Comparison of ENCODE assay signal across 2 cellular contexts in the genomic region with DNA sequence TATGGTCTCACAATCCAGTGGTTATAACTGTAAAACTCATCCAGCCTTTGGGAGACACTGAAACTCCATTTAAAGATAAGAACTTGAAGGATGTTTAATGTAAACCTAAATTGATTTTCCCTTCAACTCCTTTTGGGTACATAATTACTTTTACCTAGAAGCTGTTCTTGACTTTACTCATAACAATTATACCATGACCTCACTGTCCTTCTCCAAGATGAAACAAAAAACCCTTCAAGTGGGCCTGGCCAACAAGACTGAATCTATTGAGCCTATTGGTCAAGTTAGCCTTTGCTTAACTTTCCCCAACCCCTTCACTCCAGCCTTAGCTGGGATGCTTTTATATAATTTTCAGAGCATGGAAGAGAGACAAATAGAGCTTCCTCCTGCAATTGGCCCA.
TF ChIP-seq lines count a peak whose summit lies in the region.

No MANE protein-coding gene starts in this region.

TF ChIP-seq in IMR-90, 13 proteins besides CTCF, POLR2A, EP300 and RAD21:
- TF ChIP-seq BHLHE40 (IDR thresholded peaks at IDR 0.05; ENCODE audit: low read depth, low read length) (no peak), CHD1 (IDR thresholded peaks at IDR 0.05; ENCODE audit: low read depth, low read length) (no peak), SMC3 (IDR thresholded peaks at IDR 0.05; ENCODE audit: low read depth, low read length) (no peak)
- TF ChIP-seq, protein P1, sequence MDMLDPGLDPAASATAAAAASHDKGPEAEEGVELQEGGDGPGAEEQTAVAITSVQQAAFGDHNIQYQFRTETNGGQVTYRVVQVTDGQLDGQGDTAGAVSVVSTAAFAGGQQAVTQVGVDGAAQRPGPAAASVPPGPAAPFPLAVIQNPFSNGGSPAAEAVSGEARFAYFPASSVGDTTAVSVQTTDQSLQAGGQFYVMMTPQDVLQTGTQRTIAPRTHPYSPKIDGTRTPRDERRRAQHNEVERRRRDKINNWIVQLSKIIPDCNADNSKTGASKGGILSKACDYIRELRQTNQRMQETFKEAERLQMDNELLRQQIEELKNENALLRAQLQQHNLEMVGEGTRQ (IDR thresholded peaks at IDR 0.05; ENCODE audit: low read depth, low read length) = no peak

TF ChIP-seq in endothelial cell of umbilical vein, 7 proteins besides CTCF, POLR2A, EP300 and RAD21:
- TF ChIP-seq FOS (IDR thresholded peaks at IDR 0.05; ENCODE audit: borderline replicate concordance, insufficient read depth, low read length) (no peak), MYC (IDR thresholded peaks at IDR 0.05; ENCODE audit: low read depth, low read length) (no peak), GATA2 (IDR thresholded peaks at IDR 0.05; ENCODE audit: insufficient read depth, insufficient read length, low read depth, low read length) (no peak), POLR2AphosphoS5 (IDR thresholded peaks at IDR 0.05; ENCODE audit: insufficient read depth, low read depth, low read length) (no peak)
- TF ChIP-seq, protein P2, sequence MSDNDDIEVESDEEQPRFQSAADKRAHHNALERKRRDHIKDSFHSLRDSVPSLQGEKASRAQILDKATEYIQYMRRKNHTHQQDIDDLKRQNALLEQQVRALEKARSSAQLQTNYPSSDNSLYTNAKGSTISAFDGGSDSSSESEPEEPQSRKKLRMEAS (IDR thresholded peaks at IDR 0.05; ENCODE audit: insufficient read depth, insufficient read length) = no peak
